ENCODE assay signal across 1 cellular context in genomic region chr14:60757617-60758016, GRCh38.
A peak's percentile ranks its signal among the peaks of the same experiment; 100 is the strongest.
TF ChIP-seq lines count a peak whose summit lies in the region.

No MANE protein-coding gene starts in this region.

TF ChIP-seq in K562, 482 proteins besides CTCF, POLR2A, EP300 and RAD21 (continued from another document):
- TF ChIP-seq ZBTB40 (IDR thresholded peaks at IDR 0.05) = peak; percentile 9; the same call in 1 of the 2 replicates
- TF ChIP-seq ZBTB40 (CRISPR knock-in tag; IDR thresholded peaks at IDR 0.05) = no peak
